Comparison of ENCODE assay signal across 9 cellular contexts in the genomic region with DNA sequence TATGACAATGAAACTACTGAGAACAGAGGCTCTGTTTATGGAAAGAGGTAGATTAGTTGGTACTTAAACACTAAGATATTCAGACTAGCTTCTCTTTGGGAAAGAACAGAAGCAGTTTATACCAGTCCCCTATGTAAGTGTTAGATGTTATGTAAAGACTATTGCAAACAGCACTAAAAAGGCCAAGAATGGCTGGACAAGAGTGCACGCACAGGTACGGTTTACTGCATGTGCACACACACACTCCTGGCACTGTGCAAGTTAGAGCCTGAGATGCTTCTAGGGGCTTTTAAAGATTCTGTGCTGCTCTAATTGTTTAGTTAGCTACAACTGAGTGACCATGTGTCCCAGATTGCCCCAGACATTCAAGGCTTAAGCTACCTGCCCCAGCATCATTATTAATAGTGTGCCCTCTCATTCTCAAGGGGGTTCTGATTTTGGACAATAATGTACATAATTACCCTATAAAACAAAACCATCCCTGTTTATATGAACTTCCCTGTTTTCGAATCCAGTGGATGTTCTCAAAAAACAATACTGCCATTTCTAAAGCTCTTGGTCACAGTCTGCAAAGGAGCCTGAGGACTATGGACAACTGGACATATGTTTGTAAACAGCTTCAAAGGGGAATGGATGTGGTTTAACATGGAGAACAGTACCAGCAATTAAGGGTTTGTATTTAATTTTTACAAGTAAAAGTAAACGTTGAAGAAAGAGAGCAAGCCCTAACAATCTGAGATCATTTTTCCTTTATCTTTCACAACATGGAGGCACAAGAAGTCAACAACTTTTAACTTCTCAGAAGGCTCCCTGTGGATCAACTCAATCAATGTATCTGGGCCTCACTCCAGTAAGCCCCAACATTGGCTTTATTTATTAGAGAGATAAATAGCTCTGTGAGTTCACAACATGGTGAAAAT. TPM values are rescaled to one million over a fixed set of nuclear protein-coding genes. Genes with fewer than 3 reads are reported as not detected.
A peak's percentile ranks its signal among the peaks of the same experiment; 100 is the strongest.
DNase-seq lines count a peak whose midpoint lies in the region; ATAC-seq and TF ChIP-seq lines count a peak whose summit lies in the region.
"Had no signal": no experiment of that assay in that cellular context is flagged by ENCODE, and none has a peak within 500 bp of the region (broad histone marks: within the 10 kb centered on the region; RNA-seq: fewer than 3 reads in every experiment).

No MANE protein-coding gene starts in this region.

- H3K27ac ChIP-seq in Panc1 (ENCODE audit: low read length) (peak overlapping the region; percentile 80), esophagus squamous epithelium (peak overlapping the region; percentile 94 to 99 (median 96)), psoas muscle (peak overlapping the region; percentile 99)

- no peaks in the 10 kb centered on the region for H3K9me3 Mint-ChIP-seq in Caco-2 (ENCODE audit: unreplicated experiment)

- no peak for DNase-seq in Caco-2
- DNase-seq in Panc1 (ENCODE audit: low read depth, low spot score): no peak
- no peak for DNase-seq in esophagus squamous epithelium (lab: John Stamatoyannopoulos, UW)
- DNase-seq in psoas muscle: no peak
- no peak for DNase-seq in NCI-H524 treated with DMSO at 0.1 percent for 48 hours (lab: John Stamatoyannopoulos, UW)
- no peak for DNase-seq in putamen (ENCODE audit: low spot score)
- DNase-seq: activated CD4-positive, alpha-beta T cell treated with anti-CD3 and anti-CD28 coated beads for 48 hours had no signal

- POLR2A ChIA-PET in Caco-2 (lab: Charles Lee): interaction anchor here (0.6 kb wide), 1 partner anchor 72 kb away, joined by 4 read pairs; no protein-coding TSS in a partner anchor
- POLR2A ChIA-PET in Panc1 (lab: Charles Lee): no interaction called here

- no peak for TF ChIP-seq POLR2A in esophagus squamous epithelium (IDR thresholded peaks at IDR 0.05)

- no peak overlapping the region for H3K27ac Mint-ChIP-seq in Caco-2 (ENCODE audit: unreplicated experiment)

- H3K4me1 ChIP-seq in Caco-2 (peaks cover 9% of the 10 kb centered on the region), Panc1 (ENCODE audit: control insufficient read depth, insufficient read depth, low read length) (peaks cover 20% of the 10 kb centered on the region), esophagus squamous epithelium (peaks cover 7 to 81% (median 43%) of the 10 kb centered on the region in 3 donors), psoas muscle (peaks cover 52% of the 10 kb centered on the region)

- WGBS in esophagus squamous epithelium, 2 donors: 32 to 43% methylated on average over 4 of the region's 4 CpGs
- 37 to 54% (median 49%) methylated on average over 4 of the region's 4 CpGs for WGBS in psoas muscle, 3 donors

- peaks cover 18% of the 10 kb centered on the region for H3K4me1 Mint-ChIP-seq in Caco-2 (ENCODE audit: low read depth, unreplicated experiment)

- no peak for TF ChIP-seq CTCF in Caco-2 (IDR thresholded peaks at IDR 0.05; ENCODE audit: insufficient read depth in 1 of 2, low read depth in 1 of 2, low read length in 1 of 2, severe bottlenecking in 1 of 2, unreplicated experiment in 1 of 2)
- TF ChIP-seq CTCF in Panc1 (IDR thresholded peaks at IDR 0.05): no peak
- no peak for TF ChIP-seq CTCF in esophagus squamous epithelium (IDR thresholded peaks at IDR 0.05)
- TF ChIP-seq CTCF in psoas muscle (IDR thresholded peaks at IDR 0.05): no peak

- BruUV-seq in Caco-2 (replicated peaks; lab: Mats Ljungman, UMichigan) (no TSS peak), Panc1 (replicated peaks; lab: Mats Ljungman, UMichigan) (no TSS peak)

- H3K4me3 Mint-ChIP-seq in Caco-2 (ENCODE audit: unreplicated experiment): peak overlapping the region; percentile 100

- intact Hi-C loops in Caco-2 (cut with micrococcal nuclease; ENCODE audit: unreplicated experiment) (no loop called here), Panc1 (cut with micrococcal nuclease; ENCODE audit: unreplicated experiment) (no loop called here), esophagus squamous epithelium (cut with DNase I) (no loop called here), psoas muscle (cut with DNase I) (no loop called here)

- ATAC-seq in Panc1 (no peak), psoas muscle (no peak), HG02870 (IDR thresholded peaks at IDR 0.05; ENCODE audit: unreplicated experiment) (no peak), HG03175 (IDR thresholded peaks at IDR 0.05; ENCODE audit: unreplicated experiment) (no peak)

- no peaks in the 10 kb centered on the region for H3K36me3 ChIP-seq in Caco-2 (ENCODE audit: control insufficient read depth, insufficient read depth, low read length)
- H3K36me3 ChIP-seq in Panc1 (ENCODE audit: control insufficient read depth, insufficient read depth, low read length): no peaks in the 10 kb centered on the region; the same call in 1 of the 2 replicates
- H3K36me3 ChIP-seq in esophagus squamous epithelium: no peaks in the 10 kb centered on the region
- no peaks in the 10 kb centered on the region for H3K36me3 ChIP-seq in psoas muscle (ENCODE audit: insufficient read depth in 1 of 2, low read depth in 1 of 2)

- CTCF ChIA-PET in Caco-2 (lab: Charles Lee): no interaction called here
- CTCF ChIA-PET in Panc1 (lab: Charles Lee): no interaction called here

- in situ Hi-C loops in Panc1 (cut with HindIII; ENCODE audit: low pct_unique_long_range_greater_than_20kb, low sequenced_read_pairs): no loop called here

- no peaks in the 10 kb centered on the region for H3K27me3 ChIP-seq in Caco-2 (replicated peaks; ENCODE audit: control insufficient read depth, insufficient read depth, low read length)
- H3K27me3 ChIP-seq in Panc1 (ENCODE audit: control insufficient read depth, insufficient read depth, low read length): no peaks in the 10 kb centered on the region
- H3K27me3 ChIP-seq in esophagus squamous epithelium: peaks cover 0 to 10% (median 0%) of the 10 kb centered on the region in 4 donors
- H3K27me3 ChIP-seq in psoas muscle (ENCODE audit: insufficient read depth in 3 of 3, low read length in 2 of 3): no peaks in the 10 kb centered on the region

- H3K27me3 Mint-ChIP-seq in Caco-2 (ENCODE audit: insufficient read depth, unreplicated experiment): no peaks in the 10 kb centered on the region

- H3K4me3 ChIP-seq in Caco-2 (ENCODE audit: low read depth, low read length): no peak overlapping the region
- H3K4me3 ChIP-seq in Panc1 (ENCODE audit: low read depth in 2 of 2, low read length in 2 of 2): peak overlapping the region; percentile 69 to 77; a peak in 3 of 4 replicates
- peak overlapping the region in 3 of 4 donors; percentile 63 to 97 (median 86) for H3K4me3 ChIP-seq in esophagus squamous epithelium
- H3K4me3 ChIP-seq in psoas muscle: peak overlapping the region; percentile 96

- H3K36me3 Mint-ChIP-seq in Caco-2 (ENCODE audit: insufficient read depth, unreplicated experiment): peaks cover 20% of the 10 kb centered on the region

- H3K9me3 ChIP-seq in Caco-2: no peaks in the 10 kb centered on the region
- H3K9me3 ChIP-seq in Panc1 (ENCODE audit: control insufficient read depth, insufficient read depth, low read depth, low read length): no peaks in the 10 kb centered on the region
- no peaks in the 10 kb centered on the region for H3K9me3 ChIP-seq in esophagus squamous epithelium
- no peaks in the 10 kb centered on the region for H3K9me3 ChIP-seq in psoas muscle

RNA-seq across cellular contexts. Expression of a gene that starts 2.0 kb away (rescaled TPM):
- total RNA-seq in Caco-2 (2022) (29.4 and 32.2 TPM in 2 replicates), Panc1 (2021; ENCODE audit: unreplicated experiment) (24.8 TPM), esophagus squamous epithelium (10 to 100 TPM; 23.4 to 50.7 (median 39.6) TPM), psoas muscle (10 to 100 TPM; 78.4 to 96.0 (median 91.4) TPM)
- polyA plus RNA-seq in Panc1 (2012; ENCODE audit: insufficient read length): 16.4 TPM
- polyA plus RNA-seq in psoas muscle: 10 to 100 TPM; 15.2 to 70.1 (median 38.8) TPM
